In the genomic region with DNA sequence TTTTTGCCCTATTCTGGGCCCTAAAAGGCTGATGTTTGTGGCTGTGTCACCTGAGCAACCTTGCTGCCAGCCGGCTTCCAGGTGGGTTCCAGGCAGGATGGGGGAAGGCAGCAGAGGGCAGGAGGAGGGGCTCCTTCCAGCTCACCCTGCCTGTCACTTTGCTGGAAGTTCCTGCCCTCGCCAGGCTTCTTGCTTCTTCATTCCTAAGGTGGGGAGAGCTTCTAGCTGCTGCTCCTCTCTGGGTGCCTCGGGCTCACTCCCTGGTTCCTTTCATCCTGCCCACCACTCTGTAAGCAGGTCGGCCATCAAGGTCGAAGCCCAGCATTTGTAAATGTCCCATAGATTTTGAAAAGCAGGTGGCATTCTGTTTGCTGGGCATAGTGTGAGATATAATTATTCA, we compare ENCODE assay signal across 22 cellular contexts.
"Had no signal": no experiment of that assay in that cellular context is flagged by ENCODE, and none has a peak within 500 bp of the region (broad histone marks: within the 10 kb centered on the region; RNA-seq: fewer than 3 reads in every experiment).

No MANE protein-coding gene starts in this region.

- H3K4me3 Mint-ChIP-seq: activated T-helper 1 cell treated with anti-CD3 and anti-CD28 coated beads, Interleukin-12 subunit alpha, Interleukin-12 subunit beta, Interleukin-2, Interleukin-4 antibody, amounts not matched to agents 30 ng/mL and 10 ng/mL and 1 ng/mL, durations not matched to agents 14 hours and 24 hours and 36 hours; naive thymus-derived CD4-positive, alpha-beta T cell; neural progenitor cell; stimulated activated effector memory CD8-positive, alpha-beta T cell treated with anti-CD3 and anti-CD28 coated beads, Interleukin-12 subunit alpha, Interleukin-12 subunit beta, amount 100 ng/mL, for 72 hours had no signal

- H3K9me3 ChIP-seq: left lung, pancreas, right lobe of liver, testis, upper lobe of left lung had no signal

- FAIRE-seq: endometrium, frontal cortex, islet of Langerhans, pancreas had no signal

- H3K36me3 ChIP-seq: cardiac muscle cell, left lung, neural progenitor cell, pancreas, right lobe of liver, upper lobe of left lung, WERI-Rb-1 had no signal

- H3K27ac Mint-ChIP-seq: activated naive CD4-positive, alpha-beta T cell treated with anti-CD3 and anti-CD28 coated beads, Interleukin-2, amount 50 U/mL, for 72 hours; activated T-helper 1 cell treated with anti-CD3 and anti-CD28 coated beads, Interleukin-12 subunit alpha, Interleukin-12 subunit beta, Interleukin-2, Interleukin-4 antibody, amounts not matched to agents 30 ng/mL and 10 ng/mL and 1 ng/mL, durations not matched to agents 14 hours and 24 hours and 36 hours; neural progenitor cell; stimulated activated effector memory CD8-positive, alpha-beta T cell treated with anti-CD3 and anti-CD28 coated beads, Interleukin-12 subunit alpha, Interleukin-12 subunit beta, amount 100 ng/mL, for 72 hours had no signal

- ATAC-seq: activated naive CD4-positive, alpha-beta T cell treated with anti-CD3 and anti-CD28 coated beads, Interleukin-2, amount 50 U/mL, for 72 hours; left lung; naive thymus-derived CD4-positive, alpha-beta T cell; pancreas; right lobe of liver; stimulated activated effector memory CD8-positive, alpha-beta T cell treated with anti-CD3 and anti-CD28 coated beads, Interleukin-12 subunit alpha, Interleukin-12 subunit beta, amount 100 ng/mL, for 72 hours had no signal

- H3K27me3 ChIP-seq: left lung, neural progenitor cell, right lobe of liver, testis, upper lobe of left lung had no signal

- H3K4me2 ChIP-seq: neural progenitor cell, smooth muscle cell had no signal

- H3K4me3 ChIP-seq: cardiac muscle cell, left lung, neural progenitor cell, pancreas, right lobe of liver, SK-N-MC, smooth muscle cell, testis, upper lobe of left lung had no signal

- H3K9ac ChIP-seq: neural progenitor cell had no signal

- H3K9me3 Mint-ChIP-seq: activated naive CD4-positive, alpha-beta T cell treated with anti-CD3 and anti-CD28 coated beads, Interleukin-2, amount 50 U/mL, for 72 hours; activated T-helper 1 cell treated with anti-CD3 and anti-CD28 coated beads, Interleukin-12 subunit alpha, Interleukin-12 subunit beta, Interleukin-2, Interleukin-4 antibody, amounts not matched to agents 30 ng/mL and 10 ng/mL and 1 ng/mL, durations not matched to agents 14 hours and 24 hours and 36 hours; naive thymus-derived CD4-positive, alpha-beta T cell; neural progenitor cell; stimulated activated effector memory CD8-positive, alpha-beta T cell treated with anti-CD3 and anti-CD28 coated beads, Interleukin-12 subunit alpha, Interleukin-12 subunit beta, amount 100 ng/mL, for 72 hours had no signal

- DNase-seq: activated CD4-positive, alpha-beta T cell treated with anti-CD3 and anti-CD28 coated beads, Interleukin-2, amount 50 U/mL, for 4 hours; activated gamma-delta T cell treated with Interleukin-2 at 50 U/mL for 16 hours; activated T-cell treated with anti-CD3 and anti-CD28 coated beads for 4 hours; erythroblast; left lung; naive thymus-derived CD4-positive, alpha-beta T cell; pancreas; right lobe of liver; stimulated activated CD4-positive, alpha-beta T cell treated with anti-CD3 and anti-CD28 coated beads, Interleukin-4, amount 100 ng/mL, for 24 hours; testis; WERI-Rb-1 had no signal

- H2AFZ ChIP-seq: neural progenitor cell had no signal

- H3K27ac ChIP-seq: cardiac muscle cell, left lung, neural progenitor cell, pancreas, right lobe of liver, SK-N-MC, testis, upper lobe of left lung, WERI-Rb-1 had no signal

- H3K36me3 Mint-ChIP-seq: activated naive CD4-positive, alpha-beta T cell treated with anti-CD3 and anti-CD28 coated beads, Interleukin-2, amount 50 U/mL, for 72 hours; naive thymus-derived CD4-positive, alpha-beta T cell; neural progenitor cell; stimulated activated effector memory CD8-positive, alpha-beta T cell treated with anti-CD3 and anti-CD28 coated beads, Interleukin-12 subunit alpha, Interleukin-12 subunit beta, amount 100 ng/mL, for 72 hours had no signal

- H3K4me1 ChIP-seq: neural progenitor cell, pancreas, right lobe of liver, upper lobe of left lung had no signal

- H3K4me1 Mint-ChIP-seq: naive thymus-derived CD4-positive, alpha-beta T cell; stimulated activated effector memory CD8-positive, alpha-beta T cell treated with anti-CD3 and anti-CD28 coated beads, Interleukin-12 subunit alpha, Interleukin-12 subunit beta, amount 100 ng/mL, for 72 hours had no signal
